In the genomic region with DNA sequence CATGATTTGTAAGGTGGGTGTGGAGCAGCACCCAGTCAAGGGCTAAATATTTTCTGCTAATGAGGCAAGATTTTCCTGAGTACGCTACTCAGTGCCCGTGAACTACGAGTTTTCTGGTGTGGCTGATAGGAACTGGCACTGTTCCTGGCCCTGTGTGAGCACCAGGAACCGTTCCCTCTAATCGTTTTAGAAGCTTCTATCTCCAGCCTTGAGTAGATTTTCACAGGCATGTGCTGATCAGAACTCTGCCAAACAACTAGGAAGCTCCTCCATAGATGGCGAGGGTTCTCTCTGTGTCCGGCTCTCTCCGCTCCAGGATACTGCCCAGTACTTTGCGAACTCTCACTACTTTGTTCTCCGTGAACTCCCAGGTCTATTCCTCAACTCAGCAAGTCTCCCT, we compare ENCODE assay signal across 1 cellular context.
TF ChIP-seq lines count a peak whose summit lies in the region.

No MANE protein-coding gene starts in this region.

TF ChIP-seq in IMR-90, 13 proteins besides CTCF, POLR2A, EP300 and RAD21:
- TF ChIP-seq FOS (IDR thresholded peaks at IDR 0.05; ENCODE audit: low read depth, low read length) (no peak), BHLHE40 (IDR thresholded peaks at IDR 0.05; ENCODE audit: low read depth, low read length) (no peak)
TF ChIP-seq in IMR-90: peak in this region for 0.
